ENCODE assay signal across 8 cellular contexts in the genomic region with DNA sequence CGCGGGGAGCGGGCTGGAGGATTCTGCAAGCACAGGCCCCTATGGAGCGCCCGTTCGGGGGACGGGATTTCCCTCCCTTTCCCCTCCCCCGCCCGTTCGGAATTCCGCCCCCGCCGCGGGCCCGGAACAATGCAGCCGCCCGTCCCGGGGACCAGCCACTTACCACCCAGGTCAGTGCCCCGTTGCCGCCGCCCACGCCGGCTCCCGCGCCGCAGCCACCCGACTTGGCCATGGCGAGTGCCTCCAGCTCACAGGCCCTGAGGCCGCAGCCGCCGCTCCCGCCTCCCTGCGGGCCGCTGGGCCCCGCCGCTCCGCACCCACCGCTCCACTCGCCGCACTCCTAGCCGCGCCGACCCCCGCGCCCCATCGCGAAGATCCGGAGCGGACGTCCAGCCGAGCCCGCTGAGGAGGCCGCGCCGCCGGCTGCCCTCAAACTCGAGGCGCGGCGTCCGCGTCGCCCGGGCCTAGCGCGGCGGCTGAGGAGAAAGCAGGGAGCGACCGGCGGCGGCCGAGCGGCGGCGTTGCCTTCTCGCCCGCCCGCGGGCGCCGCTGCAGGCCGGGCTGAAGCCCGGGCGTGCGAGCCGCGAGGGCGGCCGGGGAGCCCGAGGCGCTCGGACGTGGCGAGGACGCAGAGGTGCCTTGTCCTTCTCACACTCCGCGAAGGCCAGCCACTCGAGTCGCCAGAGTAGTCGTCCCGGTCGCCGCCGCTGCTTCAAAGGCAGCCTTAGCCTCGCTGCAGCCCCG. TPM values are rescaled to one million over a fixed set of nuclear protein-coding genes. Genes with fewer than 3 reads are reported as not detected.
DNase-seq lines count a peak whose midpoint lies in the region; ATAC-seq and TF ChIP-seq lines count a peak whose summit lies in the region.

No MANE protein-coding gene starts in this region.

- H3K4me3 Mint-ChIP-seq in activated CD4-positive, alpha-beta T cell treated with anti-CD3 and anti-CD28 coated beads for 36 hours, result peak overlapping the region; percentile 83
- H3K4me3 Mint-ChIP-seq in chondrocyte (ENCODE audit: unreplicated experiment), result peak overlapping the region; percentile 96

- TF ChIP-seq CTCF in chondrocyte (IDR thresholded peaks at IDR 0.05), result peak; percentile 21

- POLR2A ChIA-PET in activated CD4-positive, alpha-beta T cell treated with anti-CD3 and anti-CD28 coated beads for 36 hours (lab: Charles Lee), result interaction anchor here (1.0 kb wide), 1 partner anchor 16 kb away, joined by 3 read pairs; no protein-coding TSS in a partner anchor

- H3K36me3 Mint-ChIP-seq in activated CD4-positive, alpha-beta T cell treated with anti-CD3 and anti-CD28 coated beads for 36 hours (ENCODE audit: low read depth), result peaks cover 15% of the 10 kb centered on the region
- H3K36me3 Mint-ChIP-seq in chondrocyte (ENCODE audit: low read depth), result no peaks in the 10 kb centered on the region

- no peaks in the 10 kb centered on the region for H3K27me3 Mint-ChIP-seq in activated CD4-positive, alpha-beta T cell treated with anti-CD3 and anti-CD28 coated beads for 36 hours
- no peaks in the 10 kb centered on the region for H3K27me3 Mint-ChIP-seq in chondrocyte (ENCODE audit: low read depth)

- no peaks in the 10 kb centered on the region for H3K9me3 Mint-ChIP-seq in activated CD4-positive, alpha-beta T cell treated with anti-CD3 and anti-CD28 coated beads for 36 hours (ENCODE audit: low read depth)
- H3K9me3 Mint-ChIP-seq in chondrocyte (ENCODE audit: low read depth), result no peaks in the 10 kb centered on the region

- H3K4me1 Mint-ChIP-seq in activated CD4-positive, alpha-beta T cell treated with anti-CD3 and anti-CD28 coated beads for 36 hours, result peaks cover 48% of the 10 kb centered on the region
- peaks cover 47% of the 10 kb centered on the region for H3K4me1 Mint-ChIP-seq in chondrocyte (ENCODE audit: low read depth)

- peak overlapping the region; percentile 100 for H3K27ac Mint-ChIP-seq in activated CD4-positive, alpha-beta T cell treated with anti-CD3 and anti-CD28 coated beads for 36 hours
- H3K27ac Mint-ChIP-seq in chondrocyte (ENCODE audit: unreplicated experiment), result peak overlapping the region; percentile 99

- peak; percentile 6 for ATAC-seq in GM19468 (IDR thresholded peaks at IDR 0.05; ENCODE audit: extremely low read depth, unreplicated experiment)
- ATAC-seq in activated CD4-positive, alpha-beta T cell treated with anti-CD3 and anti-CD28 coated beads for 36 hours, result peak; percentile 25
- ATAC-seq in left lobe of liver, result peak; percentile 80

- CTCF ChIA-PET in activated CD4-positive, alpha-beta T cell treated with anti-CD3 and anti-CD28 coated beads for 36 hours (lab: Charles Lee), result no interaction called here

- peak; percentile 64 for DNase-seq in COLO668 (lab: John Stamatoyannopoulos, UW; ENCODE audit: unreplicated experiment)
- DNase-seq in HT-29 (ENCODE audit: low spot score), result peak; percentile 57
- peak; percentile 82 for DNase-seq in activated CD4-positive, alpha-beta T cell treated with anti-CD3 and anti-CD28 coated beads for 36 hours
- DNase-seq in chondrocyte (ENCODE audit: low spot score), result peak; percentile 91
- DNase-seq in left lobe of liver (ENCODE audit: low spot score), result peak; percentile 93
- peak; percentile 53 to 61 for DNase-seq in stimulated activated CD4-positive, alpha-beta T cell treated with anti-CD3 and anti-CD28 coated beads, Interleukin-2, amount 100 ng/mL, for 48 hours
- DNase-seq in DMS79 (lab: John Stamatoyannopoulos, UW), result no peak

- intact Hi-C loops in activated CD4-positive, alpha-beta T cell treated with anti-CD3 and anti-CD28 coated beads for 36 hours (cut with DNase I, micrococcal nuclease), result loop anchor here in 1 of 2 experiments (2.0 to 10.0 kb wide), 4 partner anchors 1719 to 1852 kb away; a partner anchor contains a TSS

RNA-seq across cellular contexts. Expression of a gene that starts 0.5 kb away (rescaled TPM):
- total RNA-seq in HT-29 (2014; rRNA removed; shearing (Covaris generic)), result 17.6 and 18.8 TPM in 2 replicates
- total RNA-seq in activated CD4-positive, alpha-beta T cell treated with anti-CD3 and anti-CD28 coated beads for 36 hours, result 100 to 1,000 TPM; 132 to 156 TPM
- 73.2 to 107 TPM (median 80.9 TPM) in 3 replicates for total RNA-seq in chondrocyte
- 24.5 TPM for total RNA-seq in left lobe of liver

Comparison
In these comparisons a context has a peak if more than half of its experiments do, and no peak if none do; other contexts are left out.
1. ATAC-seq: peak in every context shown above with its lines; median percentile 80 in left lobe of liver; 25 in activated CD4-positive, alpha-beta T cell treated with anti-CD3 and anti-CD28 coated beads for 36 hours; 6 in GM19468.